ENCODE assay signal across 15 cellular contexts in the genomic region with DNA sequence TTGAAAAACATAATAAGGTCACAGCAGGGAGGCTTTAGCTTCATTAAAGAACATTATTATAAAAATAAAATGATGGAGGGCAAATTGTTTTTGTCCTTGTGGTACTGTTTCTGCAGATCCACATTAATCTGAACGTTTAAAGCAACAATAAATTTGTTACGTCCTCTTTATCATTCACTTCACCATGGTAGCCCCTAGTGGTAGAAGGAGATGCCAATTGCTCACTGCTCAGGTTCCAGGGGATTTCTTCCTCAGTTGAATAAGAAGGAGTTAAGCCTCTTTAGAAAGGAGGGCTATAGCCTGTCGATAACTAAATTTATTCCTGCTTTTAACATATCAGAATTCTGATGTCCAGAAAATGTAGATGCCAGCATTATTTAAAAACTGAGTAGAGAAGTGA.
DNase-seq lines count a peak whose midpoint lies in the region; ATAC-seq and TF ChIP-seq lines count a peak whose summit lies in the region.
"Had no signal": no experiment of that assay in that cellular context is flagged by ENCODE, and none has a peak within 500 bp of the region (broad histone marks: within the 10 kb centered on the region; RNA-seq: fewer than 3 reads in every experiment).

No MANE protein-coding gene starts in this region.

- H3K9me2 ChIP-seq in OCI-LY1 (ENCODE audit: low read depth, low read length), result no peaks in the 10 kb centered on the region

- H3K27me3 Mint-ChIP-seq in endodermal cell (ENCODE audit: insufficient read depth) (no peaks in the 10 kb centered on the region), T-helper 17 cell (no peaks in the 10 kb centered on the region)
- H3K27me3 Mint-ChIP-seq: activated CD4-positive, alpha-beta T cell treated with anti-CD3 and anti-CD28 coated beads, Interleukin-2, amount 10 ng/mL, durations not matched to agents 7 days and 5 days had no signal

- no peaks in the 10 kb centered on the region for H3K4me1 Mint-ChIP-seq in endodermal cell
- peaks cover 5% of the 10 kb centered on the region for H3K4me1 Mint-ChIP-seq in T-helper 17 cell

- H3K27ac ChIP-seq in OCI-LY1 (ENCODE audit: low read depth, low read length, poor library complexity, severe bottlenecking) (no peak overlapping the region), endodermal cell (ENCODE audit: low read depth, low read length) (no peak overlapping the region)

- whole genome bisulfite sequencing in endodermal cell (ENCODE audit: insufficient coverage in 1 of 2, insufficient read length in 1 of 2), 2 experiments, result 57% methylated on average over 3 of the region's 3 CpGs; no CpG with 5 or more reads in 1 of the 2 experiments

- peaks cover 12% of the 10 kb centered on the region for H3K4me1 ChIP-seq in OCI-LY1 (ENCODE audit: insufficient read depth, low read length, severe bottlenecking)
- no peaks in the 10 kb centered on the region for H3K4me1 ChIP-seq in endodermal cell (ENCODE audit: control insufficient read depth, insufficient read depth, low read length)

- H3K27ac Mint-ChIP-seq in endodermal cell (no peak overlapping the region), T-helper 17 cell (no peak overlapping the region)
- H3K27ac Mint-ChIP-seq: activated CD4-positive, alpha-beta T cell treated with anti-CD3 and anti-CD28 coated beads, Interleukin-2, amount 10 ng/mL, durations not matched to agents 7 days and 5 days; T-helper 2 cell treated with Interferon-gamma antibody and Interleukin-4, amounts not matched to agents 5 μg/mL and 100 μg/mL, for 36 hours had no signal

- ATAC-seq in T-helper 17 cell, result no peak
- ATAC-seq: activated T-cell treated with anti-CD3 and anti-CD28 coated beads, Interleukin-2, amount 50 U/mL, for 4 hours had no signal

- no peaks in the 10 kb centered on the region for H3K9me3 ChIP-seq in OCI-LY1 (ENCODE audit: low read length)
- H3K9me3 ChIP-seq in endodermal cell (ENCODE audit: control insufficient read depth, low read length), result no peaks in the 10 kb centered on the region
- H3K9me3 ChIP-seq in T-helper 17 cell (ENCODE audit: control insufficient read depth, low read length, poor library complexity, severe bottlenecking), result no peaks in the 10 kb centered on the region

- H3K9me3 Mint-ChIP-seq in endodermal cell, result peaks cover 3% of the 10 kb centered on the region

- H3K4me3 ChIP-seq in OCI-LY1 (ENCODE audit: low read depth, low read length, poor library complexity, severe bottlenecking) (no peak overlapping the region), endodermal cell (ENCODE audit: low read length) (no peak overlapping the region)
- H3K4me3 ChIP-seq: lung had no signal

- no peaks in the 10 kb centered on the region for H3F3A ChIP-seq in OCI-LY1 (ENCODE audit: insufficient read depth, low read length)

- H4K20me1 ChIP-seq in OCI-LY1 (ENCODE audit: insufficient read depth, low read length), result no peaks in the 10 kb centered on the region

- no peaks in the 10 kb centered on the region for H3K79me2 ChIP-seq in OCI-LY1 (ENCODE audit: insufficient read depth, low read length)

- H3K4me2 ChIP-seq in OCI-LY1 (ENCODE audit: low read length), result no peak overlapping the region

- H3K36me3 ChIP-seq in OCI-LY1 (ENCODE audit: insufficient read depth, low read length), result no peaks in the 10 kb centered on the region
- no peaks in the 10 kb centered on the region for H3K36me3 ChIP-seq in endodermal cell (ENCODE audit: control insufficient read depth, insufficient read depth, low read length)

- no peak overlapping the region for H2AFZ ChIP-seq in OCI-LY1 (ENCODE audit: low read length)

- H3K9ac ChIP-seq in OCI-LY1 (ENCODE audit: low read length) (no peak overlapping the region), endodermal cell (ENCODE audit: extremely low read depth, low read length, poor library complexity, severe bottlenecking) (no peak overlapping the region)

- peak; percentile 56 for TF ChIP-seq CTCF in OCI-LY1 (IDR thresholded peaks at IDR 0.05; ENCODE audit: low read length)
- peak; percentile 80 for TF ChIP-seq CTCF in endodermal cell (conservative IDR thresholded peaks at IDR 0.05)

- no peaks in the 10 kb centered on the region for H3K27me3 ChIP-seq in OCI-LY1 (ENCODE audit: insufficient read depth, low read length)
- no peaks in the 10 kb centered on the region for H3K27me3 ChIP-seq in endodermal cell (ENCODE audit: control insufficient read depth, insufficient read depth, low read length, poor library complexity, severe bottlenecking)

- H3K4me3 Mint-ChIP-seq in endodermal cell (no peak overlapping the region), T-helper 17 cell (no peak overlapping the region)
- H3K4me3 Mint-ChIP-seq: activated CD4-positive, alpha-beta T cell treated with anti-CD3 and anti-CD28 coated beads, Interleukin-2, amount 10 ng/mL, durations not matched to agents 7 days and 5 days; activated T-cell treated with anti-CD3 and anti-CD28 coated beads, Interleukin-2, amount 50 U/mL, for 4 hours; T-helper 2 cell treated with Interferon-gamma antibody and Interleukin-4, amounts not matched to agents 5 μg/mL and 100 μg/mL, for 36 hours had no signal

- DNase-seq in NCI-H1105 treated with DMSO at 0.1 percent for 48 hours (lab: John Stamatoyannopoulos, UW) (peak; percentile 25), NCI-H1105 (lab: John Stamatoyannopoulos, UW) (no peak), endodermal cell (no peak), superior temporal gyrus (ENCODE audit: extremely low spot score) (peak; percentile 33), NOMO-1 treated with dmso at 0.1 percent for 144 hours (lab: John Stamatoyannopoulos, UW; ENCODE audit: unreplicated experiment) (no peak), T-helper 17 cell (no peak)
- no peak for DNase-seq in NK-92 treated with Interleukin-12 subunit alpha and Interleukin-12 subunit beta, amount 100 ng/mL, for 24 hours (lab: John Stamatoyannopoulos, UW)
- DNase-seq: activated CD4-positive, alpha-beta T cell treated with anti-CD3 and anti-CD28 coated beads, Interleukin-2, amount 10 ng/mL, durations not matched to agents 7 days and 5 days; activated T-cell treated with anti-CD3 and anti-CD28 coated beads, Interleukin-2, amount 50 U/mL, for 4 hours; cortex of kidney; RPMI8226; small intestine had no signal

- H3K36me3 Mint-ChIP-seq in endodermal cell (ENCODE audit: low read depth) (no peaks in the 10 kb centered on the region), T-helper 17 cell (ENCODE audit: low read depth) (no peaks in the 10 kb centered on the region)

Comparison
In these comparisons a context has a peak if more than half of its experiments do, and no peak if none do; other contexts are left out.
1. DNase-seq: peak in NCI-H1105 treated with DMSO at 0.1 percent for 48 hours (single experiment) and superior temporal gyrus (single experiment); none in NCI-H1105 (single experiment), endodermal cell (single experiment), NK-92 treated with Interleukin-12 subunit alpha and Interleukin-12 subunit beta, amount 100 ng/mL, for 24 hours (single experiment), NOMO-1 treated with dmso at 0.1 percent for 144 hours (single experiment) and T-helper 17 cell (0 of 3).